1 cellular context compared by ENCODE assay signal in the genomic region with DNA sequence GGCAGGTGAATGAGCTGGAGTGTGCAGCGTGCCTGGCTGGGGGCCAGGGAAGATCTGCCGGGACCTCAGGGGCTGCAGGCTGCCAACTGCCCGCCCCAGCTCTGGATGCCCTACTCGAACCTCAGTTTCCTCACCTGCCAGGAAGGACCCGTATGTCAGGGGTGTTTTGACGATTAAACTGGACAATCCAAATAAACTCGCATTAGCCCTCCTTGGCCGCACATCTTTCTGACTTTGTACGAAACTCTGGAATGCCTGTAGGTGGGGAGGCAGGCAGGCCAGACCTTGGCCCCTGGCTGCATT.
TF ChIP-seq lines count a peak whose summit lies in the region.

No MANE protein-coding gene starts in this region.

TF ChIP-seq in H1, 55 proteins besides CTCF, POLR2A, EP300 and RAD21:
- no peak for TF ChIP-seq SP1 (IDR thresholded peaks at IDR 0.05; ENCODE audit: low read depth, low read length)
- no peak for TF ChIP-seq CEBPB (IDR thresholded peaks at IDR 0.05; ENCODE audit: low read depth, low read length)
- TF ChIP-seq NANOG (IDR thresholded peaks at IDR 0.05; ENCODE audit: insufficient read depth, low read depth, low read length, poor library complexity, severe bottlenecking), result no peak
- no peak for TF ChIP-seq RBBP5 (IDR thresholded peaks at IDR 0.05; ENCODE audit: borderline replicate concordance, low read depth, low read length)
- no peak for TF ChIP-seq POU5F1 (IDR thresholded peaks at IDR 0.05; ENCODE audit: low read depth, low read length)
- no peak for TF ChIP-seq BRCA1 (IDR thresholded peaks at IDR 0.05; ENCODE audit: low read depth, low read length)
- TF ChIP-seq MAFK (IDR thresholded peaks at IDR 0.05; ENCODE audit: low read depth, low read length), result no peak
- no peak for TF ChIP-seq TEAD4 (IDR thresholded peaks at IDR 0.05; ENCODE audit: low read depth, low read length)
- no peak for TF ChIP-seq FOSL1 (IDR thresholded peaks at IDR 0.05; ENCODE audit: insufficient read depth, low read depth, low read length)
TF ChIP-seq in H1: peak in this region for 0.
